ENCODE assay signal across 8 cellular contexts in genomic region chr3:117898722-117899121, GRCh38.
DNase-seq lines count a peak whose midpoint lies in the region; ATAC-seq and TF ChIP-seq lines count a peak whose summit lies in the region.

No MANE protein-coding gene starts in this region.

- intact Hi-C loops in heart left ventricle (cut with DNase I): no loop called here

- H3K27ac ChIP-seq in MM.1S (ENCODE audit: low read length): no peak overlapping the region
- no peak overlapping the region for H3K27ac ChIP-seq in fibroblast of lung (ENCODE audit: insufficient read depth, low read length)
- no peak overlapping the region for H3K27ac ChIP-seq in heart left ventricle

- H3K79me2 ChIP-seq in MM.1S (ENCODE audit: low read length) (no peaks in the 10 kb centered on the region), fibroblast of lung (ENCODE audit: control insufficient read depth, insufficient read depth, low read length) (no peaks in the 10 kb centered on the region)

- TF ChIP-seq CTCF in MM.1S (IDR thresholded peaks at IDR 0.05; ENCODE audit: low read length): peak; percentile 66
- peak; percentile 19 to 51 for TF ChIP-seq CTCF in fibroblast of lung (conservative IDR thresholded peaks at IDR 0.05 in 1 of 2, IDR thresholded peaks at IDR 0.05 in 1 of 2; ENCODE audit: low read depth in 1 of 2, low read length in 2 of 2)
- TF ChIP-seq CTCF in heart left ventricle (IDR thresholded peaks at IDR 0.05): no peak

- H3K4me2 ChIP-seq in MM.1S (ENCODE audit: low read depth, low read length) (no peak overlapping the region), fibroblast of lung (ENCODE audit: extremely low read depth, insufficient read depth, low read length) (no peak overlapping the region)

- H4K20me1 ChIP-seq in MM.1S (ENCODE audit: insufficient read depth, low read length): no peaks in the 10 kb centered on the region
- H4K20me1 ChIP-seq in fibroblast of lung (ENCODE audit: control insufficient read depth, extremely low read depth, insufficient read depth, low read length): no peaks in the 10 kb centered on the region

- H3K9me3 ChIP-seq in MM.1S (replicated peaks; ENCODE audit: insufficient read depth, low read length) (no peaks in the 10 kb centered on the region), fibroblast of lung (ENCODE audit: control insufficient read depth, insufficient read depth, low read depth, low read length) (no peaks in the 10 kb centered on the region), heart left ventricle (peaks cover 0 to 22% (median 5%) of the 10 kb centered on the region in 12 donors)

- H3K4me1 ChIP-seq in MM.1S (ENCODE audit: low read length) (no peaks in the 10 kb centered on the region), fibroblast of lung (ENCODE audit: control insufficient read depth, extremely low read depth, insufficient read depth, low read length) (no peaks in the 10 kb centered on the region), heart left ventricle (no peaks in the 10 kb centered on the region)

- no peak overlapping the region for H2AFZ ChIP-seq in MM.1S (ENCODE audit: low read length)
- H2AFZ ChIP-seq in fibroblast of lung (ENCODE audit: low read length): no peak overlapping the region

- H3K36me3 ChIP-seq in MM.1S (replicated peaks; ENCODE audit: insufficient read depth, low read length) (no peaks in the 10 kb centered on the region), fibroblast of lung (ENCODE audit: control insufficient read depth, insufficient read depth, low read length) (no peaks in the 10 kb centered on the region), heart left ventricle (no peaks in the 10 kb centered on the region)

- no peak for TF ChIP-seq POLR2A in heart left ventricle (IDR thresholded peaks at IDR 0.05)

- DNase-seq in Ammon's horn (ENCODE audit: low spot score) (peak; percentile 31), MM.1S (peak; percentile 48), fibroblast of lung (ENCODE audit: low read depth in 2 of 2) (peak in 1 of 2 donors; percentile 9), heart left ventricle (no peak), EL (no peak)

- H3K4me3 ChIP-seq in MM.1S (ENCODE audit: low read length): no peak overlapping the region
- H3K4me3 ChIP-seq in fibroblast of lung (replicated peaks in 1 of 4; ENCODE audit: control extremely low read depth in 1 of 4, insufficient read depth in 1 of 4, low read depth in 3 of 4, low read length in 4 of 4): no peak overlapping the region
- H3K4me3 ChIP-seq in heart left ventricle: no peak overlapping the region

- H3K27me3 ChIP-seq in MM.1S (replicated peaks; ENCODE audit: insufficient read depth, low read length): no peaks in the 10 kb centered on the region
- H3K27me3 ChIP-seq in fibroblast of lung (ENCODE audit: control insufficient read depth, insufficient read depth, low read length): no peaks in the 10 kb centered on the region
- H3K27me3 ChIP-seq in heart left ventricle: peaks cover 0 to 5% (median 0%) of the 10 kb centered on the region in 9 donors

- no peak overlapping the region for H3K9ac ChIP-seq in MM.1S (ENCODE audit: low read length)
- no peak overlapping the region for H3K9ac ChIP-seq in fibroblast of lung (ENCODE audit: insufficient read depth, low read length)

- WGBS in heart left ventricle, 4 donors: 45 to 72% (median 57%) methylated on average over 4 of the region's 4 CpGs

- ATAC-seq in GM21367 (IDR thresholded peaks at IDR 0.05; ENCODE audit: unreplicated experiment): peak; percentile 84
- ATAC-seq in HG03135 (IDR thresholded peaks at IDR 0.05; ENCODE audit: unreplicated experiment): no peak
- no peak for ATAC-seq in heart left ventricle
- no peak for ATAC-seq in HG02571 (IDR thresholded peaks at IDR 0.05; ENCODE audit: unreplicated experiment)

- H3K9me2 ChIP-seq in MM.1S (replicated peaks; ENCODE audit: insufficient read depth, low read length): no peaks in the 10 kb centered on the region

- no peaks in the 10 kb centered on the region for H3F3A ChIP-seq in MM.1S (ENCODE audit: insufficient read depth, low read length)

Comparison
In these comparisons a context has a peak if more than half of its experiments do, and no peak if none do; other contexts are left out.
1. DNase-seq: peak in Ammon's horn (single experiment) and MM.1S (single experiment); none in heart left ventricle (0 of 5) and EL (single experiment).
2. CTCF ChIP-seq: peak in MM.1S (single experiment) and fibroblast of lung (2 of 2); none in heart left ventricle (0 of 12).